ENCODE assay signal across 14 cellular contexts in genomic region chr3:101690972-101691371, GRCh38. TPM values are rescaled to one million over a fixed set of nuclear protein-coding genes. Genes with fewer than 3 reads are reported as not detected.
A peak's percentile ranks its signal among the peaks of the same experiment; 100 is the strongest.
DNase-seq lines count a peak whose midpoint lies in the region; ATAC-seq and TF ChIP-seq lines count a peak whose summit lies in the region.
"Had no signal": no experiment of that assay in that cellular context is flagged by ENCODE, and none has a peak within 500 bp of the region (broad histone marks: within the 10 kb centered on the region; RNA-seq: fewer than 3 reads in every experiment).

No MANE protein-coding gene starts in this region.

- TF ChIP-seq CTCF in WTC11 (IDR thresholded peaks at IDR 0.05) (no peak), upper lobe of right lung (IDR thresholded peaks at IDR 0.05) (no peak)
- TF ChIP-seq CTCF in CD8-positive, alpha-beta T cell (IDR thresholded peaks at IDR 0.05) = no peak

- H3K27ac Mint-ChIP-seq in WTC11 = no peak overlapping the region
- H3K27ac Mint-ChIP-seq in CD8-positive, alpha-beta T cell = no peak overlapping the region
- H3K27ac Mint-ChIP-seq: HFFc6 had no signal

- no peaks in the 10 kb centered on the region for H3K27me3 ChIP-seq in upper lobe of right lung
- no peaks in the 10 kb centered on the region for H3K27me3 ChIP-seq in CD8-positive, alpha-beta T cell (ENCODE audit: insufficient read depth, low read length)

- DNase-seq in stimulated activated CD4-positive, alpha-beta T cell treated with anti-CD3 and anti-CD28 coated beads, Interleukin-15, amount 100 ng/mL, for 24 hours = peak; percentile 19
- no peak for DNase-seq in stimulated activated CD4-positive, alpha-beta T cell treated with anti-CD3 and anti-CD28 coated beads, Interleukin-4, amount 100 ng/mL, for 24 hours
- DNase-seq in WTC11 (ENCODE audit: low spot score) = no peak
- DNase-seq in upper lobe of right lung = no peak
- no peak for DNase-seq in CD8-positive, alpha-beta T cell
- no peak for DNase-seq in SW480 (ENCODE audit: low spot score)
- no peak for DNase-seq in activated CD4-positive, alpha-beta T cell treated with anti-CD3 and anti-CD28 coated beads, Interleukin-2, amount 50 U/mL, for 1 hour
- DNase-seq: dermis blood vessel endothelial cell, HFFc6, hypothalamus, NCI-H446 treated with DMSO at 0.1 percent for 48 hours, substantia nigra, T-cell had no signal

- ATAC-seq in HG02798 (IDR thresholded peaks at IDR 0.05; ENCODE audit: poor library complexity, unreplicated experiment) = peak; percentile 21
- peak; percentile 22 for ATAC-seq in WTC11
- no peak for ATAC-seq in upper lobe of right lung
- no peak for ATAC-seq in CD8-positive, alpha-beta T cell
- ATAC-seq: T-cell had no signal

- H3K27me3 Mint-ChIP-seq in WTC11 (ENCODE audit: low read depth) = no peaks in the 10 kb centered on the region; the same call in 1 of the 2 replicates
- no peaks in the 10 kb centered on the region for H3K27me3 Mint-ChIP-seq in CD8-positive, alpha-beta T cell (ENCODE audit: low read depth)
- H3K27me3 Mint-ChIP-seq: T-cell had no signal

- peak overlapping the region; percentile 79 for H3K27ac ChIP-seq in upper lobe of right lung
- H3K27ac ChIP-seq in CD8-positive, alpha-beta T cell (ENCODE audit: low read depth, low read length) = no peak overlapping the region

- peaks cover 6% of the 10 kb centered on the region for H3K36me3 Mint-ChIP-seq in WTC11
- peaks cover 9% of the 10 kb centered on the region for H3K36me3 Mint-ChIP-seq in CD8-positive, alpha-beta T cell
- H3K36me3 Mint-ChIP-seq: T-cell had no signal

- H3K4me1 ChIP-seq in upper lobe of right lung = peaks cover 11% of the 10 kb centered on the region
- H3K4me1 ChIP-seq in CD8-positive, alpha-beta T cell (ENCODE audit: insufficient read depth, low read length) = peaks cover 8% of the 10 kb centered on the region

- H3K4me3 Mint-ChIP-seq in WTC11 = no peak overlapping the region
- no peak overlapping the region for H3K4me3 Mint-ChIP-seq in CD8-positive, alpha-beta T cell
- H3K4me3 Mint-ChIP-seq: HFFc6, T-cell had no signal

- no peaks in the 10 kb centered on the region for H3K36me3 ChIP-seq in upper lobe of right lung
- H3K36me3 ChIP-seq in CD8-positive, alpha-beta T cell (ENCODE audit: insufficient read depth, low read length) = no peaks in the 10 kb centered on the region

- no peaks in the 10 kb centered on the region for H3K9me3 ChIP-seq in upper lobe of right lung
- no peaks in the 10 kb centered on the region for H3K9me3 ChIP-seq in CD8-positive, alpha-beta T cell (ENCODE audit: low read length)

- H3K4me3 ChIP-seq in upper lobe of right lung = no peak overlapping the region
- H3K4me3 ChIP-seq in CD8-positive, alpha-beta T cell (ENCODE audit: low read depth, low read length) = no peak overlapping the region

- peaks cover 30% of the 10 kb centered on the region for H3K4me1 Mint-ChIP-seq in WTC11
- H3K4me1 Mint-ChIP-seq in CD8-positive, alpha-beta T cell (ENCODE audit: low read depth) = peaks cover 20% of the 10 kb centered on the region

- H3K9me3 Mint-ChIP-seq in WTC11 = no peaks in the 10 kb centered on the region
- no peaks in the 10 kb centered on the region for H3K9me3 Mint-ChIP-seq in CD8-positive, alpha-beta T cell
- H3K9me3 Mint-ChIP-seq: HFFc6, T-cell had no signal

- POLR2A ChIA-PET in WTC11 (lab: Charles Lee) = interaction anchor here (0.8 kb wide), 1 partner anchor 117 kb away, joined by 4 read pairs; no protein-coding TSS in a partner anchor
- POLR2A ChIA-PET in CD8-positive, alpha-beta T cell (lab: Charles Lee) = no interaction called here

- intact Hi-C loops in upper lobe of right lung (cut with DNase I) = no loop called here
- intact Hi-C loops in CD8-positive, alpha-beta T cell (cut with DNase I, micrococcal nuclease) = no loop called here

- CTCF ChIA-PET in WTC11 (lab: Charles Lee) = interaction anchor here (1.0 kb wide), 1 partner anchor 17 kb away, joined by 3 read pairs; no protein-coding TSS in a partner anchor
- CTCF ChIA-PET in CD8-positive, alpha-beta T cell (lab: Charles Lee) = interaction anchor here (0.6 to 1.2 kb wide), 5 partner anchors 16 to 538 kb away, joined by 3 to 5 read pairs (median 3); no protein-coding TSS in a partner anchor

TF ChIP-seq in WTC11, 78 proteins besides CTCF, POLR2A, EP300 and RAD21:
- no peak for TF ChIP-seq IRF2 (CRISPR knock-in tag; IDR thresholded peaks at IDR 0.05; ENCODE audit: borderline replicate concordance, low read depth)
- TF ChIP-seq CREB1 (CRISPR knock-in tag; IDR thresholded peaks at IDR 0.05) = no peak
- TF ChIP-seq, protein P1, sequence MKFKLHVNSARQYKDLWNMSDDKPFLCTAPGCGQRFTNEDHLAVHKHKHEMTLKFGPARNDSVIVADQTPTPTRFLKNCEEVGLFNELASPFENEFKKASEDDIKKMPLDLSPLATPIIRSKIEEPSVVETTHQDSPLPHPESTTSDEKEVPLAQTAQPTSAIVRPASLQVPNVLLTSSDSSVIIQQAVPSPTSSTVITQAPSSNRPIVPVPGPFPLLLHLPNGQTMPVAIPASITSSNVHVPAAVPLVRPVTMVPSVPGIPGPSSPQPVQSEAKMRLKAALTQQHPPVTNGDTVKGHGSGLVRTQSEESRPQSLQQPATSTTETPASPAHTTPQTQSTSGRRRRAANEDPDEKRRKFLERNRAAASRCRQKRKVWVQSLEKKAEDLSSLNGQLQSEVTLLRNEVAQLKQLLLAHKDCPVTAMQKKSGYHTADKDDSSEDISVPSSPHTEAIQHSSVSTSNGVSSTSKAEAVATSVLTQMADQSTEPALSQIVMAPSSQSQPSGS (CRISPR knock-in tag; IDR thresholded peaks at IDR 0.05; ENCODE audit: borderline replicate concordance, low read depth) = no peak
- TF ChIP-seq, protein P2, sequence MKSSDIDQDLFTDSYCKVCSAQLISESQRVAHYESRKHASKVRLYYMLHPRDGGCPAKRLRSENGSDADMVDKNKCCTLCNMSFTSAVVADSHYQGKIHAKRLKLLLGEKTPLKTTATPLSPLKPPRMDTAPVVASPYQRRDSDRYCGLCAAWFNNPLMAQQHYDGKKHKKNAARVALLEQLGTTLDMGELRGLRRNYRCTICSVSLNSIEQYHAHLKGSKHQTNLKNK (CRISPR knock-in tag; IDR thresholded peaks at IDR 0.05) = no peak
- TF ChIP-seq ZNF138 (CRISPR knock-in tag; conservative IDR thresholded peaks at IDR 0.05) = no peak

RNA-seq across cellular contexts. Expression of gene RPL24, which starts 4.5 kb away (rescaled TPM):
- total RNA-seq in WTC11 (2021) (1,801 to 1,893 TPM (median 1,886 TPM) in 3 replicates), upper lobe of right lung (821 TPM)
- 1,000 to 10,000 TPM; 1,584 to 1,674 TPM for total RNA-seq in CD8-positive, alpha-beta T cell

RNA-seq across cellular contexts. Expression of gene ZBTB11, which starts 14.0 kb away (rescaled TPM):
- total RNA-seq in WTC11 (2021) = 12.6 to 13.5 TPM (median 12.7 TPM) in 3 replicates
- total RNA-seq in upper lobe of right lung = 22.8 TPM
- 10 to 100 TPM; 69.6 to 75.2 TPM for total RNA-seq in CD8-positive, alpha-beta T cell

RNA-seq across cellular contexts. Expression of gene CEP97, which starts 33.4 kb away (rescaled TPM):
- total RNA-seq in WTC11 (2021) (10.0 to 12.3 TPM (median 12.0 TPM) in 3 replicates), upper lobe of right lung (7.6 TPM)
- 1 to 10 TPM; 3.4 to 5.3 TPM for total RNA-seq in CD8-positive, alpha-beta T cell

Comparison
In these comparisons a context has a peak if more than half of its experiments do, and no peak if none do; other contexts are left out.
1. ATAC-seq: peak in HG02798 (single experiment) and WTC11 (single experiment); none in upper lobe of right lung (single experiment) and CD8-positive, alpha-beta T cell (single experiment).